11 cellular contexts compared by ENCODE assay signal in genomic region chr10:74852406-74852805, GRCh38. TPM values are rescaled to one million over a fixed set of nuclear protein-coding genes. Genes with fewer than 3 reads are reported as not detected.
DNase-seq lines count a peak whose midpoint lies in the region; ATAC-seq and TF ChIP-seq lines count a peak whose summit lies in the region.
"Had no signal": no experiment of that assay in that cellular context is flagged by ENCODE, and none has a peak within 500 bp of the region (broad histone marks: within the 10 kb centered on the region; RNA-seq: fewer than 3 reads in every experiment).

No MANE protein-coding gene starts in this region.

- no peak overlapping the region for H3K4me3 ChIP-seq in right cardiac atrium (ENCODE audit: low read length)
- no peak overlapping the region for H3K4me3 ChIP-seq in testis

- no peaks in the 10 kb centered on the region for H3K36me3 ChIP-seq in testis (ENCODE audit: low read depth, missing control alignments)

- DNase-seq in activated naive CD4-positive, alpha-beta T cell treated with anti-CD3 and anti-CD28 coated beads for 36 hours, result no peak
- no peak for DNase-seq in T-helper 17 cell
- DNase-seq in right cardiac atrium, result no peak
- no peak for DNase-seq in testis
- no peak for DNase-seq in stimulated activated CD4-positive, alpha-beta T cell treated with anti-CD3 and anti-CD28 coated beads, Interleukin-12 subunit alpha, Interleukin-12 subunit beta, amount 100 ng/mL, for 4 hours
- DNase-seq in NCI-H748 treated with DMSO at 0.1 percent for 48 hours (lab: John Stamatoyannopoulos, UW), result no peak
- DNase-seq: DMS153, kidney glomerular epithelial cell, NCI-H226 had no signal

- H3K4me1 Mint-ChIP-seq in activated naive CD4-positive, alpha-beta T cell treated with anti-CD3 and anti-CD28 coated beads, Interleukin-2, amount 50 U/mL, for 24 hours, result peaks cover 48% of the 10 kb centered on the region
- H3K4me1 Mint-ChIP-seq in activated naive CD4-positive, alpha-beta T cell treated with anti-CD3 and anti-CD28 coated beads for 36 hours (ENCODE audit: low read depth), result peaks cover 39% of the 10 kb centered on the region
- H3K4me1 Mint-ChIP-seq in T-helper 17 cell, result peaks cover 29% of the 10 kb centered on the region

- H3K27me3 ChIP-seq in right cardiac atrium (ENCODE audit: control insufficient read depth, insufficient read depth), result no peaks in the 10 kb centered on the region
- no peaks in the 10 kb centered on the region for H3K27me3 ChIP-seq in testis

- H3K9me3 Mint-ChIP-seq in activated naive CD4-positive, alpha-beta T cell treated with anti-CD3 and anti-CD28 coated beads, Interleukin-2, amount 50 U/mL, for 24 hours, result no peaks in the 10 kb centered on the region
- peaks cover 1% of the 10 kb centered on the region for H3K9me3 Mint-ChIP-seq in activated naive CD4-positive, alpha-beta T cell treated with anti-CD3 and anti-CD28 coated beads for 36 hours

- no peak for TF ChIP-seq POLR2A in testis (IDR thresholded peaks at IDR 0.05)

- WGBS in right cardiac atrium, result 70% methylated on average over 1 of the region's 1 CpG
- WGBS in testis, 2 donors, result 34 to 67% methylated on average over 1 of the region's 1 CpG

- H3K27ac ChIP-seq in right cardiac atrium (ENCODE audit: low read length) (peak overlapping the region; percentile 7), testis (peak overlapping the region; percentile 75 to 82)

- TF ChIP-seq CTCF in testis (IDR thresholded peaks at IDR 0.05), result no peak

- CTCF ChIA-PET in activated naive CD4-positive, alpha-beta T cell treated with anti-CD3 and anti-CD28 coated beads for 36 hours (lab: Charles Lee), result interaction anchor here (0.5 to 1.4 kb wide), 3 partner anchors 26 to 160 kb away, joined by 3 to 4 read pairs (median 3); partner anchors contain the start of gene KAT6B

- H3K36me3 Mint-ChIP-seq in activated naive CD4-positive, alpha-beta T cell treated with anti-CD3 and anti-CD28 coated beads, Interleukin-2, amount 50 U/mL, for 24 hours, result peaks cover 12% of the 10 kb centered on the region
- peaks cover 7% of the 10 kb centered on the region for H3K36me3 Mint-ChIP-seq in activated naive CD4-positive, alpha-beta T cell treated with anti-CD3 and anti-CD28 coated beads for 36 hours (ENCODE audit: low read depth)
- peaks cover 5% of the 10 kb centered on the region for H3K36me3 Mint-ChIP-seq in T-helper 17 cell (ENCODE audit: low read depth)

- H3K4me1 ChIP-seq in right cardiac atrium (ENCODE audit: control insufficient read depth, insufficient read depth, low read length), result peaks cover 6% of the 10 kb centered on the region
- peaks cover 54% of the 10 kb centered on the region for H3K4me1 ChIP-seq in testis

- intact Hi-C loops in activated naive CD4-positive, alpha-beta T cell treated with anti-CD3 and anti-CD28 coated beads for 36 hours (cut with micrococcal nuclease), result no loop called here
- intact Hi-C loops in right cardiac atrium (cut with DNase I), result no loop called here
- intact Hi-C loops in testis (cut with DNase I; ENCODE audit: low total_unique reads), result no loop called here

- peak overlapping the region; percentile 89 for H3K27ac Mint-ChIP-seq in activated naive CD4-positive, alpha-beta T cell treated with anti-CD3 and anti-CD28 coated beads, Interleukin-2, amount 50 U/mL, for 24 hours
- no peak overlapping the region for H3K27ac Mint-ChIP-seq in activated naive CD4-positive, alpha-beta T cell treated with anti-CD3 and anti-CD28 coated beads for 36 hours
- H3K27ac Mint-ChIP-seq in T-helper 17 cell, result peak overlapping the region; percentile 43

- peak overlapping the region; percentile 6 for H3K4me3 Mint-ChIP-seq in activated naive CD4-positive, alpha-beta T cell treated with anti-CD3 and anti-CD28 coated beads, Interleukin-2, amount 50 U/mL, for 24 hours
- no peak overlapping the region for H3K4me3 Mint-ChIP-seq in activated naive CD4-positive, alpha-beta T cell treated with anti-CD3 and anti-CD28 coated beads for 36 hours
- no peak overlapping the region for H3K4me3 Mint-ChIP-seq in T-helper 17 cell

- ATAC-seq in T-helper 17 cell (no peak), right cardiac atrium (no peak), GM21528 (IDR thresholded peaks at IDR 0.05; ENCODE audit: low FRiP score, unreplicated experiment) (no peak)

- no peaks in the 10 kb centered on the region for H3K27me3 Mint-ChIP-seq in activated naive CD4-positive, alpha-beta T cell treated with anti-CD3 and anti-CD28 coated beads, Interleukin-2, amount 50 U/mL, for 24 hours
- no peaks in the 10 kb centered on the region for H3K27me3 Mint-ChIP-seq in activated naive CD4-positive, alpha-beta T cell treated with anti-CD3 and anti-CD28 coated beads for 36 hours (ENCODE audit: low read depth)
- no peaks in the 10 kb centered on the region for H3K27me3 Mint-ChIP-seq in T-helper 17 cell

- H3K9me3 ChIP-seq in T-helper 17 cell (ENCODE audit: control insufficient read depth, low read length, poor library complexity, severe bottlenecking) (no peaks in the 10 kb centered on the region), right cardiac atrium (ENCODE audit: control insufficient read depth, low read length) (no peaks in the 10 kb centered on the region), testis (no peaks in the 10 kb centered on the region)

RNA-seq across cellular contexts. Expression of gene KAT6B, which starts 26.0 kb away (rescaled TPM):
- 10 to 100 TPM; 17.3 to 17.9 TPM for total RNA-seq in activated naive CD4-positive, alpha-beta T cell treated with anti-CD3 and anti-CD28 coated beads for 36 hours
- total RNA-seq in T-helper 17 cell, result 10 to 100 TPM; 81.9 to 84.6 TPM
- 10 to 100 TPM; 44.1 to 53.0 (median 46.7) TPM for total RNA-seq in right cardiac atrium
- polyA plus RNA-seq in right cardiac atrium, result 11.3 TPM
- total RNA-seq in testis, result 100 to 1,000 TPM; 106 to 109 TPM
- 23.9 TPM for polyA plus RNA-seq in testis (ENCODE audit: insufficient read depth, low read depth, low replicate concordance)
